Comparison of ENCODE assay signal across 1 cellular context in the genomic region with DNA sequence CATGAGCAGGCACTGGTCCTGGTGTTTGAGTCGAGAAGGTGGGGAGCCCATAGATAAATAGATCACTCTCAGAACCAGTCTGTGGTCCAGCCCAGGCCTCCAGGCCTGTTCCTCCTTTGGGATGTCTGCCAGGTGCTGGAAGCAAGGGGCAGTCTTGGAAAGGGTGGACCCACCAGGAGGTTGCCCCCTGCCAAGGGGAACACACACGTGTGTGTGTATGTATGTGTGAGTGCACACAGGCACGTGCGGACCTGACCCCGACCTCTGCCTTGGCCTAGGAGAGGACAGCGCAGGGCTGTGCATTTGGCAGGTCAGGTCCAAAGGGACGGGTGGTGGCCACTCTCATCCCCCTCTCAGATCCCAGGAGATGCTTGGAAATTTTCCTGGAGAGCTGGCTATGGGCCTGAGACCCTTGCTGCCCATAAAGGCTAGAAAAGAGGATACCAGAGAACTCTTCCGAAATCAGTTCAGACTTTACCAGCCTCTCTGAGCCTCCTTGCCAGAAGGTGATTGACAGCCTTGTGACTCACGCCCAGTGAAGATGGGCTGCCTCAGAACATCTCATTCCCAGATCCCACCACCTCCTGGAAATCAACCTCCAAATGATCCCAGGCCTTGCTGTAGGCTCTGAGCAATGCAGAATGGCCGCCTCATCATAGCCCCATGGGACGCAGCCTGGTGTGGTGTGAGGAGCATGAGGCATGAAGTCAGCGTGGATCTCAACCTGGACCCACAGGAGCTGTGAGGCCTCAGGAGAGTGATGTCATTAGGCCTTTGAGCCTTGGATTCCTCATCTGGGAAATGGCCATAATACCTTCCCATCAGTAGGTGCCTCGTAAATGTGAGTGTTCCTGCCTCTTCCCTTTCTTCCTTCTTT.
TF ChIP-seq lines count a peak whose summit lies in the region.

No MANE protein-coding gene starts in this region.

TF ChIP-seq in GM12878, 131 proteins besides CTCF, POLR2A, EP300 and RAD21:
- no peak for TF ChIP-seq SP1 (IDR thresholded peaks at IDR 0.05; ENCODE audit: low read depth, low read length)
- TF ChIP-seq, protein P1, sequence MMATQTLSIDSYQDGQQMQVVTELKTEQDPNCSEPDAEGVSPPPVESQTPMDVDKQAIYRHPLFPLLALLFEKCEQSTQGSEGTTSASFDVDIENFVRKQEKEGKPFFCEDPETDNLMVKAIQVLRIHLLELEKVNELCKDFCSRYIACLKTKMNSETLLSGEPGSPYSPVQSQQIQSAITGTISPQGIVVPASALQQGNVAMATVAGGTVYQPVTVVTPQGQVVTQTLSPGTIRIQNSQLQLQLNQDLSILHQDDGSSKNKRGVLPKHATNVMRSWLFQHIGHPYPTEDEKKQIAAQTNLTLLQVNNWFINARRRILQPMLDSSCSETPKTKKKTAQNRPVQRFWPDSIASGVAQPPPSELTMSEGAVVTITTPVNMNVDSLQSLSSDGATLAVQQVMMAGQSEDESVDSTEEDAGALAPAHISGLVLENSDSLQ (IDR thresholded peaks at IDR 0.05) = 0 out of 2 replicates have a peak, but pooled peaks have one; percentile 23
